Comparison of ENCODE assay signal across 30 cellular contexts in genomic region chr9:135131488-135131887, GRCh38. TPM values are rescaled to one million over a fixed set of nuclear protein-coding genes. Genes with fewer than 3 reads are reported as not detected.
"Had no signal": no experiment of that assay in that cellular context is flagged by ENCODE, and none has a peak within 500 bp of the region (broad histone marks: within the 10 kb centered on the region; RNA-seq: fewer than 3 reads in every experiment).

No MANE protein-coding gene starts in this region.

- H3K4me3 ChIP-seq: ascending aorta, breast epithelium, cardiac muscle cell, colonic mucosa, esophagus squamous epithelium, gastroesophageal sphincter had no signal

- H3K27ac Mint-ChIP-seq: activated CD4-positive, alpha-beta T cell treated with anti-CD3 and anti-CD28 coated beads for 36 hours; activated CD4-positive, alpha-beta T cell treated with anti-CD3 and anti-CD28 coated beads, Interleukin-2, amount 10 ng/mL, durations not matched to agents 7 days and 5 days; activated CD8-positive, alpha-beta T cell treated with anti-CD3 and anti-CD28 coated beads for 36 hours; activated naive CD4-positive, alpha-beta T cell treated with anti-CD3 and anti-CD28 coated beads, Interleukin-2, amount 10 ng/mL, durations not matched to agents 7 days and 5 days; activated naive CD8-positive, alpha-beta T cell treated with anti-CD3 and anti-CD28 coated beads, Interleukin-2, amount 10 ng/mL, durations not matched to agents 7 days and 5 days; T-cell had no signal

- FAIRE-seq: endometrium, endothelial cell of umbilical vein had no signal

- H3K36me3 ChIP-seq: ascending aorta, breast epithelium, cardiac muscle cell, colonic mucosa, esophagus squamous epithelium, gastroesophageal sphincter had no signal

- DNase-seq: activated CD4-positive, alpha-beta T cell treated with anti-CD3 and anti-CD28 coated beads for 36 hours; activated CD4-positive, alpha-beta T cell treated with anti-CD3 and anti-CD28 coated beads, Interleukin-2, amount 10 ng/mL, durations not matched to agents 7 days and 5 days; activated CD4-positive, alpha-beta T cell treated with anti-CD3 and anti-CD28 coated beads, Interleukin-2, amount 50 U/mL, for 4 hours; activated CD4-positive, CD25-positive, alpha-beta regulatory T cell; activated CD4-positive, CD25-positive, alpha-beta regulatory T cell treated with anti-CD3 and anti-CD28 coated beads, Interleukin-2, amount 50 U/mL, for 72 hours; activated CD8-positive, alpha-beta memory T cell treated with anti-CD3 and anti-CD28 coated beads for 24 hours; activated CD8-positive, alpha-beta T cell treated with anti-CD3 and anti-CD28 coated beads for 36 hours; activated gamma-delta T cell; activated naive CD4-positive, alpha-beta T cell; activated naive CD4-positive, alpha-beta T cell treated with anti-CD3 and anti-CD28 coated beads, Interleukin-2, amount 10 ng/mL, durations not matched to agents 7 days and 5 days; activated naive CD8-positive, alpha-beta T cell treated with anti-CD3 and anti-CD28 coated beads, Interleukin-2, amount 10 ng/mL, durations not matched to agents 7 days and 5 days; activated T-cell treated with anti-CD3 and anti-CD28 coated beads, Interleukin-2, amount 50 U/mL, for 4 hours; central memory CD4-positive, alpha-beta T cell; cerebellar nuclear complex; colonic mucosa; effector CD8-positive, alpha-beta T cell; esophagus squamous epithelium; foreskin melanocyte; SW 1271; T-cell; T-helper 2 cell had no signal

- H3K4me1 ChIP-seq: ascending aorta, breast epithelium, colonic mucosa had no signal

- H3K27me3 Mint-ChIP-seq: activated CD4-positive, alpha-beta T cell treated with anti-CD3 and anti-CD28 coated beads, Interleukin-2, amount 10 ng/mL, durations not matched to agents 7 days and 5 days; activated naive CD4-positive, alpha-beta T cell treated with anti-CD3 and anti-CD28 coated beads, Interleukin-2, amount 10 ng/mL, durations not matched to agents 7 days and 5 days; activated naive CD8-positive, alpha-beta T cell treated with anti-CD3 and anti-CD28 coated beads, Interleukin-2, amount 10 ng/mL, durations not matched to agents 7 days and 5 days; brain had no signal

- H3K4me3 Mint-ChIP-seq: activated CD4-positive, alpha-beta T cell treated with anti-CD3 and anti-CD28 coated beads for 36 hours; activated CD4-positive, alpha-beta T cell treated with anti-CD3 and anti-CD28 coated beads, Interleukin-2, amount 10 ng/mL, durations not matched to agents 7 days and 5 days; activated CD8-positive, alpha-beta T cell treated with anti-CD3 and anti-CD28 coated beads for 36 hours; activated naive CD4-positive, alpha-beta T cell treated with anti-CD3 and anti-CD28 coated beads, Interleukin-2, amount 10 ng/mL, durations not matched to agents 7 days and 5 days; activated naive CD8-positive, alpha-beta T cell treated with anti-CD3 and anti-CD28 coated beads, Interleukin-2, amount 10 ng/mL, durations not matched to agents 7 days and 5 days; activated T-cell treated with anti-CD3 and anti-CD28 coated beads, Interleukin-2, amount 50 U/mL, for 4 hours; brain; T-cell had no signal

- ATAC-seq: activated CD8-positive, alpha-beta T cell treated with anti-CD3 and anti-CD28 coated beads for 36 hours; activated T-cell treated with anti-CD3 and anti-CD28 coated beads, Interleukin-2, amount 50 U/mL, for 4 hours; gastroesophageal sphincter; T-cell had no signal

- H3K9me3 ChIP-seq: ascending aorta, colonic mucosa had no signal

- H3K36me3 Mint-ChIP-seq: activated naive CD4-positive, alpha-beta T cell treated with anti-CD3 and anti-CD28 coated beads, Interleukin-2, amount 10 ng/mL, durations not matched to agents 7 days and 5 days; activated naive CD8-positive, alpha-beta T cell treated with anti-CD3 and anti-CD28 coated beads, Interleukin-2, amount 10 ng/mL, durations not matched to agents 7 days and 5 days; brain; T-cell had no signal

- H3K4me1 Mint-ChIP-seq: activated naive CD8-positive, alpha-beta T cell treated with anti-CD3 and anti-CD28 coated beads, Interleukin-2, amount 10 ng/mL, durations not matched to agents 7 days and 5 days had no signal

- H3K9me3 Mint-ChIP-seq: activated CD4-positive, alpha-beta T cell treated with anti-CD3 and anti-CD28 coated beads, Interleukin-2, amount 10 ng/mL, durations not matched to agents 7 days and 5 days; activated CD8-positive, alpha-beta T cell treated with anti-CD3 and anti-CD28 coated beads for 36 hours; activated naive CD8-positive, alpha-beta T cell treated with anti-CD3 and anti-CD28 coated beads, Interleukin-2, amount 10 ng/mL, durations not matched to agents 7 days and 5 days had no signal

- H3K27me3 ChIP-seq: ascending aorta, cardiac muscle cell, colonic mucosa had no signal

- H3K27ac ChIP-seq: ascending aorta, cardiac muscle cell, colonic mucosa, epithelial cell of prostate had no signal

RNA-seq across cellular contexts. Expression of gene OLFM1, which starts 44.0 kb away (rescaled TPM):
- total RNA-seq: activated CD4-positive, alpha-beta T cell treated with anti-CD3 and anti-CD28 coated beads for 36 hours; activated CD4-positive, alpha-beta T cell treated with anti-CD3 and anti-CD28 coated beads, Interleukin-2, amount 10 ng/mL, durations not matched to agents 7 days and 5 days; activated CD8-positive, alpha-beta T cell treated with anti-CD3 and anti-CD28 coated beads for 36 hours; activated naive CD4-positive, alpha-beta T cell treated with anti-CD3 and anti-CD28 coated beads, Interleukin-2, amount 50 U/mL, for 72 hours; activated naive CD8-positive, alpha-beta T cell treated with anti-CD3 and anti-CD28 coated beads, Interleukin-2, amount 10 ng/mL, durations not matched to agents 7 days and 5 days had no signal
